In genomic region chr18:11995445-11996189, GRCh38 we compare ENCODE assay signal across 1 cellular context.
TF ChIP-seq lines count a peak whose summit lies in the region.

No MANE protein-coding gene starts in this region.

TF ChIP-seq in HCT116, 20 proteins besides CTCF, POLR2A, EP300 and RAD21 (continued from another document):
- no peak for TF ChIP-seq MAX (IDR thresholded peaks at IDR 0.05)
